ENCODE assay signal across 10 cellular contexts in the genomic region with DNA sequence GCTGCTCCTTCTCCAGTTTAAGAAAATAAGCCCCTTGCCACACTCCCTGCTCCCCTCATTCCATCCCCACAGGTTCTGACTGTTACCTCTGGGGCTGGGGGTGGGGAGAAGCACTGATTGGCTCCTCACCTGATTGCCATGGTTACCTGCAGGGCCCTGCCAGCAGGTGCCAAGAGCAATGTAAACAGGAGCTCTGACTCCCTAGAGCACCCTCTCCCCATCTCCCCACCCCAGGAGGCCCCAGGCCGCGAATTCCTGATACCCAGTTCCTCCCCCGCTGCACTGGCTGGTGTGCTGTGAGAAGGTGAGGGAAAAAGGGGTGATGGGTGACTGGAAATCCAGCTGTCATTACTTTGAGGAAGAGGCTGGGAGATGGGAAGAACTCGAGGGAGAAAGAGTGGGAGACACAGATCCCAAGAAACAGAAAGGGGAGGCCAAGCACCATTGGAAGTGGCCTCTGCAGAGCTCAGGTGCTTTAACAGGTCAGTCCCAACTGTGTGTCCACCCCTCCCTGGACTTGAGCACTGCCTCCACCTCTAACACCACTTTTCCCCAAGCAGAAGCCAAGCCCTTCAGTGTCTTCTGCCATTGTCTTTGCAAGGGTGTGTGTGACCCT. TPM values are rescaled to one million over a fixed set of nuclear protein-coding genes. Genes with fewer than 3 reads are reported as not detected.
DNase-seq lines count a peak whose midpoint lies in the region; ATAC-seq, FAIRE-seq and TF ChIP-seq lines count a peak whose summit lies in the region.
"Had no signal": no experiment of that assay in that cellular context is flagged by ENCODE, and none has a peak within 500 bp of the region (broad histone marks: within the 10 kb centered on the region; RNA-seq: fewer than 3 reads in every experiment).

No MANE protein-coding gene starts in this region.

- TF ChIP-seq EP300 in HepG2 (IDR thresholded peaks at IDR 0.05; ENCODE audit: low read depth in 2 of 2, low read length in 2 of 2) (no peak), HepG2 (CRISPR knock-in tag; IDR thresholded peaks at IDR 0.05; ENCODE audit: borderline replicate concordance) (no peak)

- ATAC-seq in HepG2 (no peak), GM18502 (IDR thresholded peaks at IDR 0.05; ENCODE audit: poor library complexity, unreplicated experiment) (no peak), HG03139 (IDR thresholded peaks at IDR 0.05; ENCODE audit: unreplicated experiment) (no peak), HG03159 (IDR thresholded peaks at IDR 0.05; ENCODE audit: unreplicated experiment) (no peak)
- ATAC-seq: activated T-cell treated with anti-CD3 and anti-CD28 coated beads, Interleukin-2, amount 50 U/mL, for 72 hours had no signal

- no peak overlapping the region for H2AFZ ChIP-seq in HepG2 (ENCODE audit: low read length)

- BruUV-seq in HepG2 (replicated peaks; lab: Mats Ljungman, UMichigan) = no TSS peak

- no peak for TF ChIP-seq POLR2A in HepG2 (IDR thresholded peaks at IDR 0.05; ENCODE audit: insufficient read depth in 1 of 2, low read depth in 2 of 2, low read length in 2 of 2)

- peaks cover 57% of the 10 kb centered on the region for H3K4me1 ChIP-seq in HepG2 (ENCODE audit: insufficient read depth, low read length)

- intact Hi-C loops in HepG2 (cut with micrococcal nuclease; ENCODE audit: unreplicated experiment) = no loop called here

- no peaks in the 10 kb centered on the region for H3K9me3 ChIP-seq in HepG2 (ENCODE audit: low read length)

- POLR2A ChIA-PET in HepG2 (lab: Yijun Ruan, JAX) = interaction anchor here (3.8 kb wide), 2 partner anchors 9 to 12 kb away, joined by 27 to 39 read pairs; a partner anchor contains a TSS

- DNase-seq in COLO668 (lab: John Stamatoyannopoulos, UW; ENCODE audit: unreplicated experiment) = peak; percentile 50
- DNase-seq in LNCaP clone FGC (ENCODE audit: low read depth) = no peak
- DNase-seq in RPMI8226 = peak; percentile 40
- no peak for DNase-seq in HepG2 (ENCODE audit: low spot score)
- DNase-seq in epidermal melanocyte (ENCODE audit: insufficient read length, low spot score) = no peak
- DNase-seq: activated T-cell treated with anti-CD3 and anti-CD28 coated beads, Interleukin-2, amount 50 U/mL, for 72 hours; CD8-positive, alpha-beta memory T cell had no signal

- H3K36me3 ChIP-seq in HepG2 (replicated peaks in 1 of 2; ENCODE audit: control insufficient read depth in 1 of 2, insufficient read depth in 2 of 2, low read length in 2 of 2) = peaks cover 17 to 35% of the 10 kb centered on the region in 2 experiments

- H3K9ac ChIP-seq in HepG2 (ENCODE audit: insufficient read depth, low read depth, low read length) = no peak overlapping the region

- H3K27me3 ChIP-seq in HepG2 (ENCODE audit: control insufficient read depth in 1 of 2, insufficient read depth in 2 of 2, low read length in 2 of 2) = no peaks in the 10 kb centered on the region

- H3K4me3 ChIP-seq in LNCaP clone FGC (ENCODE audit: low read depth, low read length) = peak overlapping the region; percentile 22; the same call in 1 of the 2 replicates
- H3K4me3 ChIP-seq in HepG2 (replicated peaks in 1 of 3; ENCODE audit: insufficient read depth in 1 of 3, low read depth in 2 of 3, low read length in 3 of 3) = no peak overlapping the region

- H3K79me2 ChIP-seq in HepG2 (ENCODE audit: insufficient read depth, low read length) = peaks cover 75% of the 10 kb centered on the region

- FAIRE-seq in HepG2 (lab: Jason Lieb, UNC) = no peak

- H3K4me2 ChIP-seq in HepG2 (ENCODE audit: low read depth, low read length) = 0 out of 2 replicates have a peak overlapping the region, but pooled peaks have one; percentile 7

- no peak for TF ChIP-seq CTCF in LNCaP clone FGC (IDR thresholded peaks at IDR 0.05; ENCODE audit: control insufficient read depth, extremely low read depth, insufficient read depth)
- TF ChIP-seq CTCF in HepG2 (CRISPR knock-in tag; IDR thresholded peaks at IDR 0.05) = no peak

- CTCF ChIA-PET in HepG2 (lab: Yijun Ruan, JAX; ENCODE audit: low intra/inter-chr PET ratio, low total read pairs) = no interaction called here

- no peak overlapping the region for H3K27ac ChIP-seq in HepG2 (ENCODE audit: extremely low read length, insufficient read depth, low read length)

- in situ Hi-C loops in HepG2 (cut with HindIII; ENCODE audit: extremely low pct_ligation_motif_present, low pct_unique_long_range_greater_than_20kb) = no loop called here

- WGBS in HepG2 (ENCODE audit: low lambda C conversion rate) = 85% methylated on average over 4 of the region's 4 CpGs

- peaks cover 30% of the 10 kb centered on the region for H4K20me1 ChIP-seq in HepG2 (ENCODE audit: insufficient read depth, low read length)

- no peak for TF ChIP-seq RAD21 in HepG2 (CRISPR knock-in tag; IDR thresholded peaks at IDR 0.05)

RNA-seq across cellular contexts. Expression of a gene that starts 4.5 kb away (rescaled TPM):
- 11.6 and 11.7 TPM in 2 replicates for total RNA-seq in HepG2 (2016; rRNA removed; fragmentation: Illumina TruSeq; extraction: Trizol)
- total RNA-seq in HepG2 (2016; cell fraction: cytosol; rRNA removed; fragmentation: Illumina TruSeq; extraction: Trizol; ENCODE audit: low read depth) = 12.6 and 19.2 TPM in 2 replicates
- total RNA-seq in HepG2 (2016; cell fraction: insoluble cytoplasmic fraction; rRNA removed; fragmentation: Illumina TruSeq; extraction: Trizol) = 8.9 and 11.5 TPM in 2 replicates
- 33.3 and 35.3 TPM in 2 replicates for total RNA-seq in HepG2 (2016; cell fraction: membrane; rRNA removed; fragmentation: Illumina TruSeq; extraction: Trizol)
- total RNA-seq in HepG2 (2016; cell fraction: nucleus; rRNA removed; fragmentation: Illumina TruSeq; extraction: Trizol) = 13.3 and 14.9 TPM in 2 replicates
- 29.4 and 30.6 TPM in 2 replicates for polyA plus RNA-seq in HepG2 (2011; rRNA removed)
- polyA plus RNA-seq in HepG2 (2011; cell fraction: cytosol; rRNA removed) = 18.7 and 30.8 TPM in 2 replicates
- polyA plus RNA-seq in HepG2 (2011; cell fraction: nucleus; rRNA removed) = 53.9 and 68.1 TPM in 2 replicates
- polyA plus RNA-seq in HepG2 (2012) = 32.6 and 40.9 TPM in 2 replicates
- 194 and 224 TPM in 2 replicates for polyA plus RNA-seq in HepG2 (2016; cell fraction: cytosol; fragmentation: Illumina TruSeq; extraction: Trizol; ENCODE audit: low read depth)
- 44.1 and 62.1 TPM in 2 replicates for polyA plus RNA-seq in HepG2 (2016; cell fraction: insoluble cytoplasmic fraction; fragmentation: Illumina TruSeq; extraction: Trizol; ENCODE audit: low read depth)
- polyA plus RNA-seq in HepG2 (2016; cell fraction: membrane; fragmentation: Illumina TruSeq; extraction: Trizol; ENCODE audit: low read depth) = 209 and 253 TPM in 2 replicates
- polyA plus RNA-seq in HepG2 (2016; cell fraction: nucleus; fragmentation: Illumina TruSeq; extraction: Trizol; ENCODE audit: insufficient read depth, low read depth) = 85.1 and 95.0 TPM in 2 replicates
- polyA minus RNA-seq in HepG2 (2011; rRNA and poly(A)+ RNA removed; ENCODE audit: low replicate concordance) = 11.1 and 38.8 TPM in 2 replicates
- 30.5 and 32.4 TPM in 2 replicates for polyA minus RNA-seq in HepG2 (2011; cell fraction: cytosol; rRNA and poly(A)+ RNA removed)
- 13.9 and 14.2 TPM in 2 replicates for polyA minus RNA-seq in HepG2 (2011; cell fraction: nucleus; rRNA and poly(A)+ RNA removed)

RNA-seq across cellular contexts. Expression of a gene that starts 8.9 kb away (rescaled TPM):
- 517 and 688 TPM in 2 replicates for total RNA-seq in HepG2 (2016; rRNA removed; fragmentation: Illumina TruSeq; extraction: Trizol)
- total RNA-seq in HepG2 (2016; cell fraction: cytosol; rRNA removed; fragmentation: Illumina TruSeq; extraction: Trizol; ENCODE audit: low read depth) = 265 and 305 TPM in 2 replicates
- total RNA-seq in HepG2 (2016; cell fraction: insoluble cytoplasmic fraction; rRNA removed; fragmentation: Illumina TruSeq; extraction: Trizol) = 517 and 718 TPM in 2 replicates
- 175 and 189 TPM in 2 replicates for total RNA-seq in HepG2 (2016; cell fraction: membrane; rRNA removed; fragmentation: Illumina TruSeq; extraction: Trizol)
- total RNA-seq in HepG2 (2016; cell fraction: nucleus; rRNA removed; fragmentation: Illumina TruSeq; extraction: Trizol) = 146 and 163 TPM in 2 replicates
- polyA plus RNA-seq in HepG2 (2011; rRNA removed) = 317 and 366 TPM in 2 replicates
- 470 and 640 TPM in 2 replicates for polyA plus RNA-seq in HepG2 (2011; cell fraction: cytosol; rRNA removed)
- polyA plus RNA-seq in HepG2 (2011; cell fraction: nucleus; rRNA removed) = 121 and 122 TPM in 2 replicates
- 167 and 213 TPM in 2 replicates for polyA plus RNA-seq in HepG2 (2012)
- 206 and 222 TPM in 2 replicates for polyA plus RNA-seq in HepG2 (2016; cell fraction: cytosol; fragmentation: Illumina TruSeq; extraction: Trizol; ENCODE audit: low read depth)
- 578 and 618 TPM in 2 replicates for polyA plus RNA-seq in HepG2 (2016; cell fraction: insoluble cytoplasmic fraction; fragmentation: Illumina TruSeq; extraction: Trizol; ENCODE audit: low read depth)
- polyA plus RNA-seq in HepG2 (2016; cell fraction: membrane; fragmentation: Illumina TruSeq; extraction: Trizol; ENCODE audit: low read depth) = 134 and 136 TPM in 2 replicates
- polyA plus RNA-seq in HepG2 (2016; cell fraction: nucleus; fragmentation: Illumina TruSeq; extraction: Trizol; ENCODE audit: insufficient read depth, low read depth) = 227 and 228 TPM in 2 replicates
- polyA minus RNA-seq in HepG2 (2011; rRNA and poly(A)+ RNA removed; ENCODE audit: low replicate concordance) = 383 and 657 TPM in 2 replicates
- polyA minus RNA-seq in HepG2 (2011; cell fraction: cytosol; rRNA and poly(A)+ RNA removed) = 84.9 and 103 TPM in 2 replicates
- 32.9 and 35.0 TPM in 2 replicates for polyA minus RNA-seq in HepG2 (2011; cell fraction: nucleus; rRNA and poly(A)+ RNA removed)

RNA-seq across cellular contexts. Expression of a gene that starts 13.5 kb away (rescaled TPM):
- total RNA-seq in HepG2 (2016; rRNA removed; fragmentation: Illumina TruSeq; extraction: Trizol) = 34.1 and 42.6 TPM in 2 replicates
- 64.2 and 89.3 TPM in 2 replicates for total RNA-seq in HepG2 (2016; cell fraction: cytosol; rRNA removed; fragmentation: Illumina TruSeq; extraction: Trizol; ENCODE audit: low read depth)
- 38.9 and 39.2 TPM in 2 replicates for total RNA-seq in HepG2 (2016; cell fraction: insoluble cytoplasmic fraction; rRNA removed; fragmentation: Illumina TruSeq; extraction: Trizol)
- total RNA-seq in HepG2 (2016; cell fraction: membrane; rRNA removed; fragmentation: Illumina TruSeq; extraction: Trizol) = 72.8 and 92.2 TPM in 2 replicates
- 12.0 and 15.5 TPM in 2 replicates for total RNA-seq in HepG2 (2016; cell fraction: nucleus; rRNA removed; fragmentation: Illumina TruSeq; extraction: Trizol)
- 30.0 and 34.9 TPM in 2 replicates for polyA plus RNA-seq in HepG2 (2011; rRNA removed)
- polyA plus RNA-seq in HepG2 (2011; cell fraction: cytosol; rRNA removed) = 15.0 and 24.9 TPM in 2 replicates
- 10.7 and 11.5 TPM in 2 replicates for polyA plus RNA-seq in HepG2 (2011; cell fraction: nucleus; rRNA removed)
- 34.2 TPM in 2 replicates for polyA plus RNA-seq in HepG2 (2012)
- polyA plus RNA-seq in HepG2 (2016; cell fraction: cytosol; fragmentation: Illumina TruSeq; extraction: Trizol; ENCODE audit: low read depth) = 183 and 249 TPM in 2 replicates
- polyA plus RNA-seq in HepG2 (2016; cell fraction: insoluble cytoplasmic fraction; fragmentation: Illumina TruSeq; extraction: Trizol; ENCODE audit: low read depth) = 69.7 and 77.8 TPM in 2 replicates
- polyA plus RNA-seq in HepG2 (2016; cell fraction: membrane; fragmentation: Illumina TruSeq; extraction: Trizol; ENCODE audit: low read depth) = 135 and 168 TPM in 2 replicates
- polyA plus RNA-seq in HepG2 (2016; cell fraction: nucleus; fragmentation: Illumina TruSeq; extraction: Trizol; ENCODE audit: insufficient read depth, low read depth) = 46.2 and 46.8 TPM in 2 replicates
- polyA minus RNA-seq in HepG2 (2011; rRNA and poly(A)+ RNA removed; ENCODE audit: low replicate concordance) = 16.1 and 27.0 TPM in 2 replicates
- 7.2 and 7.7 TPM in 2 replicates for polyA minus RNA-seq in HepG2 (2011; cell fraction: cytosol; rRNA and poly(A)+ RNA removed)
- polyA minus RNA-seq in HepG2 (2011; cell fraction: nucleus; rRNA and poly(A)+ RNA removed) = 7.1 and 8.1 TPM in 2 replicates

RNA-seq across cellular contexts. Expression of a gene that starts 38.6 kb away (rescaled TPM):
- 27.6 and 50.7 TPM in 2 replicates for total RNA-seq in HepG2 (2016; rRNA removed; fragmentation: Illumina TruSeq; extraction: Trizol)
- 41.1 and 41.6 TPM in 2 replicates for total RNA-seq in HepG2 (2016; cell fraction: cytosol; rRNA removed; fragmentation: Illumina TruSeq; extraction: Trizol; ENCODE audit: low read depth)
- 23.9 and 54.9 TPM in 2 replicates for total RNA-seq in HepG2 (2016; cell fraction: insoluble cytoplasmic fraction; rRNA removed; fragmentation: Illumina TruSeq; extraction: Trizol)
- total RNA-seq in HepG2 (2016; cell fraction: membrane; rRNA removed; fragmentation: Illumina TruSeq; extraction: Trizol) = 44.6 and 48.3 TPM in 2 replicates
- 51.1 and 58.3 TPM in 2 replicates for total RNA-seq in HepG2 (2016; cell fraction: nucleus; rRNA removed; fragmentation: Illumina TruSeq; extraction: Trizol)
- polyA plus RNA-seq in HepG2 (2011; rRNA removed) = 69.5 TPM in 2 replicates
- 20.9 and 26.0 TPM in 2 replicates for polyA plus RNA-seq in HepG2 (2011; cell fraction: cytosol; rRNA removed)
- polyA plus RNA-seq in HepG2 (2011; cell fraction: nucleus; rRNA removed) = 261 and 305 TPM in 2 replicates
- 56.0 and 70.4 TPM in 2 replicates for polyA plus RNA-seq in HepG2 (2012)
- polyA plus RNA-seq in HepG2 (2016; cell fraction: cytosol; fragmentation: Illumina TruSeq; extraction: Trizol; ENCODE audit: low read depth) = 2.1 and 3.2 TPM in 2 replicates
- 25.3 and 28.2 TPM in 2 replicates for polyA plus RNA-seq in HepG2 (2016; cell fraction: insoluble cytoplasmic fraction; fragmentation: Illumina TruSeq; extraction: Trizol; ENCODE audit: low read depth)
- polyA plus RNA-seq in HepG2 (2016; cell fraction: membrane; fragmentation: Illumina TruSeq; extraction: Trizol; ENCODE audit: low read depth) = 10.7 and 10.9 TPM in 2 replicates
- 142 and 147 TPM in 2 replicates for polyA plus RNA-seq in HepG2 (2016; cell fraction: nucleus; fragmentation: Illumina TruSeq; extraction: Trizol; ENCODE audit: insufficient read depth, low read depth)
- polyA minus RNA-seq in HepG2 (2011; rRNA and poly(A)+ RNA removed; ENCODE audit: low replicate concordance) = 89.8 and 99.9 TPM in 2 replicates
- 29.2 and 32.2 TPM in 2 replicates for polyA minus RNA-seq in HepG2 (2011; cell fraction: cytosol; rRNA and poly(A)+ RNA removed)
- 156 and 194 TPM in 2 replicates for polyA minus RNA-seq in HepG2 (2011; cell fraction: nucleus; rRNA and poly(A)+ RNA removed)

RNA-seq across cellular contexts. Expression of a gene that starts 55.7 kb away (rescaled TPM):
- total RNA-seq in HepG2 (2016; rRNA removed; fragmentation: Illumina TruSeq; extraction: Trizol) = 54.0 and 63.6 TPM in 2 replicates
- 24.2 and 25.6 TPM in 2 replicates for total RNA-seq in HepG2 (2016; cell fraction: cytosol; rRNA removed; fragmentation: Illumina TruSeq; extraction: Trizol; ENCODE audit: low read depth)
- total RNA-seq in HepG2 (2016; cell fraction: insoluble cytoplasmic fraction; rRNA removed; fragmentation: Illumina TruSeq; extraction: Trizol) = 50.9 and 54.9 TPM in 2 replicates
- 49.8 and 54.0 TPM in 2 replicates for total RNA-seq in HepG2 (2016; cell fraction: membrane; rRNA removed; fragmentation: Illumina TruSeq; extraction: Trizol)
- 32.5 and 37.2 TPM in 2 replicates for total RNA-seq in HepG2 (2016; cell fraction: nucleus; rRNA removed; fragmentation: Illumina TruSeq; extraction: Trizol)
- polyA plus RNA-seq in HepG2 (2011; rRNA removed) = 20.4 and 24.5 TPM in 2 replicates
- polyA plus RNA-seq in HepG2 (2011; cell fraction: cytosol; rRNA removed) = 18.5 and 20.4 TPM in 2 replicates
- 45.9 and 55.3 TPM in 2 replicates for polyA plus RNA-seq in HepG2 (2011; cell fraction: nucleus; rRNA removed)
- polyA plus RNA-seq in HepG2 (2012) = 22.2 and 27.9 TPM in 2 replicates
- polyA plus RNA-seq in HepG2 (2016; cell fraction: cytosol; fragmentation: Illumina TruSeq; extraction: Trizol; ENCODE audit: low read depth) = 12.9 and 15.0 TPM in 2 replicates
- 41.7 and 46.6 TPM in 2 replicates for polyA plus RNA-seq in HepG2 (2016; cell fraction: insoluble cytoplasmic fraction; fragmentation: Illumina TruSeq; extraction: Trizol; ENCODE audit: low read depth)
- 27.7 and 30.2 TPM in 2 replicates for polyA plus RNA-seq in HepG2 (2016; cell fraction: membrane; fragmentation: Illumina TruSeq; extraction: Trizol; ENCODE audit: low read depth)
- polyA plus RNA-seq in HepG2 (2016; cell fraction: nucleus; fragmentation: Illumina TruSeq; extraction: Trizol; ENCODE audit: insufficient read depth, low read depth) = 62.7 and 68.7 TPM in 2 replicates
- 76.9 and 79.2 TPM in 2 replicates for polyA minus RNA-seq in HepG2 (2011; rRNA and poly(A)+ RNA removed; ENCODE audit: low replicate concordance)
- polyA minus RNA-seq in HepG2 (2011; cell fraction: cytosol; rRNA and poly(A)+ RNA removed) = 17.3 and 17.5 TPM in 2 replicates
- polyA minus RNA-seq in HepG2 (2011; cell fraction: nucleus; rRNA and poly(A)+ RNA removed) = 12.9 and 14.0 TPM in 2 replicates

Comparison
In these comparisons a context has a peak if more than half of its experiments do, and no peak if none do; other contexts are left out.
1. DNase-seq: peak in COLO668 (single experiment) and RPMI8226 (single experiment); none in LNCaP clone FGC (single experiment), HepG2 (single experiment) and epidermal melanocyte (single experiment).